In genomic region chr12:108629824-108630476, GRCh38 we compare ENCODE assay signal across 8 cellular contexts. TPM values are rescaled to one million over a fixed set of nuclear protein-coding genes. Genes with fewer than 3 reads are reported as not detected.
DNase-seq lines count a peak whose midpoint lies in the region; ATAC-seq, FAIRE-seq and TF ChIP-seq lines count a peak whose summit lies in the region.

No MANE protein-coding gene starts in this region.

- peak overlapping the region; percentile 87 for H4K8ac ChIP-seq in mesenchymal stem cell (ENCODE audit: low read length)

- CTCF ChIA-PET in GM12878 (lab: Yijun Ruan, JAX) = interaction anchor here (1.0 to 17.2 kb wide), 4 partner anchors 9 to 62 kb away, joined by 3 to 244 read pairs (median 174); partner anchors contain the start of gene ISCU

- peak overlapping the region; percentile 45 for H2BK5ac ChIP-seq in mesenchymal stem cell (ENCODE audit: low read depth, low read length, poor library complexity, severe bottlenecking)

- TF ChIP-seq RAD21 in GM12878 (IDR thresholded peaks at IDR 0.05; ENCODE audit: insufficient read depth, low read depth, low read length) = no peak

- RAD21 ChIA-PET in GM12878 (lab: Charles Lee; ENCODE audit: unreplicated experiment) = interaction anchor here (1.0 to 17.3 kb wide), 3 partner anchors 11 to 64 kb away, joined by 3 to 413 read pairs (median 224); partner anchors contain the start of genes ISCU and SART3

- H3K27me3 ChIP-seq in GM12878 (replicated peaks in 1 of 2; ENCODE audit: control insufficient read depth in 2 of 2, insufficient read depth in 2 of 2, low read length in 1 of 2) (no peaks in the 10 kb centered on the region), mesenchymal stem cell (ENCODE audit: control insufficient read depth in 1 of 2, insufficient read depth in 1 of 2, low read length in 2 of 2) (no peaks in the 10 kb centered on the region), thyroid gland (no peaks in the 10 kb centered on the region)

- H2BK120ac ChIP-seq in mesenchymal stem cell (ENCODE audit: low read depth, low read length) = peak overlapping the region; percentile 99

- peaks cover 22% of the 10 kb centered on the region for H3K79me2 ChIP-seq in GM12878 (ENCODE audit: control insufficient read depth, insufficient read depth, low read length)

- H3K4me1 ChIP-seq in GM12878 (ENCODE audit: control insufficient read depth, insufficient read depth, low read length) (peaks cover 69% of the 10 kb centered on the region), mesenchymal stem cell (ENCODE audit: control insufficient read depth, insufficient read depth, low read depth, low read length) (peaks cover 47% of the 10 kb centered on the region), thyroid gland (peaks cover 0 to 19% of the 10 kb centered on the region in 2 donors)

- intact Hi-C loops in GM12878 (cut with micrococcal nuclease; ENCODE audit: unreplicated experiment) = loop anchor here (10.0 kb wide), 2 partner anchors 295 to 465 kb away; partner anchors contain the start of genes ALKBH2, CMKLR1 and UNG
- intact Hi-C loops in thyroid gland (cut with DNase I) = no loop called here

- DNase-seq in GM12865 (ENCODE audit: low read depth) = no peak
- peak in 4 of 5 donors; percentile 41 to 75 (median 48) for DNase-seq in T-helper 1 cell
- DNase-seq in GM12878 (ENCODE audit: low read depth, low spot score) = no peak
- DNase-seq in mesenchymal stem cell = peak; percentile 86
- DNase-seq in superior temporal gyrus (ENCODE audit: extremely low spot score) = no peak
- DNase-seq in GM19239 (ENCODE audit: insufficient read length, low spot score) = no peak
- DNase-seq in thyroid gland = no peak

- peak overlapping the region in 1 of 2 experiments; percentile 67 for H3K23ac ChIP-seq in mesenchymal stem cell (ENCODE audit: low read length in 2 of 2)

- ATAC-seq in GM12878 = no peak

- H4K20me1 ChIP-seq in GM12878 (ENCODE audit: control insufficient read depth, insufficient read depth) = no peaks in the 10 kb centered on the region

- H3K79me1 ChIP-seq in mesenchymal stem cell (replicated peaks; ENCODE audit: low read length, poor library complexity, severe bottlenecking) = no peaks in the 10 kb centered on the region

- H3K27ac ChIP-seq in GM12878 (ENCODE audit: control insufficient read depth, insufficient read depth) = no peak overlapping the region
- H3K27ac ChIP-seq in mesenchymal stem cell (ENCODE audit: low read length, poor library complexity, severe bottlenecking) = peak overlapping the region; percentile 74
- peak overlapping the region; percentile 9 for H3K27ac ChIP-seq in temporal lobe (ENCODE audit: low read depth, low read length)
- H3K27ac ChIP-seq in thyroid gland = no peak overlapping the region

- H3K9me3 ChIP-seq in GM12878 (replicated peaks; ENCODE audit: control insufficient read depth, insufficient read depth, low read length) = no peaks in the 10 kb centered on the region
- H3K9me3 ChIP-seq in mesenchymal stem cell (ENCODE audit: control insufficient read depth, low read length) = no peaks in the 10 kb centered on the region
- no peaks in the 10 kb centered on the region for H3K9me3 ChIP-seq in thyroid gland

- POLR2A ChIA-PET in GM12878 (lab: Charles Lee) = interaction anchor here (1.0 to 10.5 kb wide), 4 partner anchors 11 to 62 kb away, joined by 4 to 199 read pairs (median 7); no protein-coding TSS in a partner anchor

- SMC1A ChIA-PET in GM12878 (lab: Charles Lee; ENCODE audit: uncharacterized antibody, unreplicated experiment) = interaction anchor here (1.4 to 16.7 kb wide), 4 partner anchors 9 to 61 kb away, joined by 4 to 397 read pairs (median 150); partner anchors contain the start of genes ISCU and SART3

- H3K4me2 ChIP-seq in GM12878 (ENCODE audit: control insufficient read depth, insufficient read depth) (peak overlapping the region; percentile 87; the same call in 1 of the 2 replicates), mesenchymal stem cell (ENCODE audit: low read length, poor library complexity, severe bottlenecking) (no peak overlapping the region)

- FAIRE-seq in GM12878 (lab: Jason Lieb, UNC) = no peak
- FAIRE-seq in GM19239 (lab: Jason Lieb, UNC) = no peak

- peaks cover 0 to 3% of the 10 kb centered on the region in 2 experiments; a peak in 1 of 4 replicates for H3K36me3 ChIP-seq in GM12878 (ENCODE audit: control insufficient read depth in 2 of 2, insufficient read depth in 2 of 2, low read length in 1 of 2)
- H3K36me3 ChIP-seq in mesenchymal stem cell (ENCODE audit: control insufficient read depth in 1 of 2, insufficient read depth in 2 of 2, low read depth in 1 of 2, low read length in 2 of 2) = no peaks in the 10 kb centered on the region
- no peaks in the 10 kb centered on the region for H3K36me3 ChIP-seq in thyroid gland

- H3K14ac ChIP-seq in mesenchymal stem cell (ENCODE audit: low read length in 2 of 2) = no peak overlapping the region

- TF ChIP-seq CTCF in GM12865 (IDR thresholded peaks at IDR 0.05; ENCODE audit: insufficient read depth, low read depth, low read length, missing control alignments) (no peak), GM12878 (IDR thresholded peaks at IDR 0.05 in 2 of 3, conservative IDR thresholded peaks at IDR 0.05 in 1 of 3; ENCODE audit: control insufficient read depth in 2 of 3, extremely low read depth in 1 of 3, insufficient read depth in 1 of 3, low read depth in 3 of 3, low read length in 3 of 3) (no peak), thyroid gland (IDR thresholded peaks at IDR 0.05) (no peak)

- H3K9ac ChIP-seq in GM12878 (ENCODE audit: control insufficient read depth, insufficient read depth, low read length) (no peak overlapping the region), mesenchymal stem cell (ENCODE audit: low read length) (peak overlapping the region; percentile 80)

- H3K4ac ChIP-seq in mesenchymal stem cell (ENCODE audit: low read depth in 1 of 2, low read length in 2 of 2) = peak overlapping the region; percentile 39 to 50

- H3K4me3 ChIP-seq in GM12865 (ENCODE audit: low read depth, low read length) (peak overlapping the region; percentile 74), GM12878 (no peak overlapping the region), mesenchymal stem cell (ENCODE audit: insufficient read depth in 1 of 2, low read depth in 1 of 2, low read length in 2 of 2) (peak overlapping the region in 1 of 2 experiments; percentile 8), thyroid gland (replicated peaks in 1 of 3) (no peak overlapping the region)

- 92% methylated on average over 17 of the region's 17 CpGs for WGBS in GM12878 (ENCODE audit: insufficient coverage, insufficient replicate concordance, low lambda C conversion rate, missing lambda C conversion rate)
- WGBS in mesenchymal stem cell = 46% methylated on average over 17 of the region's 17 CpGs
- 65 to 77% methylated on average over 16 to 17 of the region's 17 CpGs for WGBS in thyroid gland, 2 donors

- no peak for TF ChIP-seq POLR2A in GM12878 (IDR thresholded peaks at IDR 0.05; ENCODE audit: low read depth, low read length)
- TF ChIP-seq POLR2A in thyroid gland (IDR thresholded peaks at IDR 0.05) = no peak

- no TSS peak for BruUV-seq in GM12878 (replicated peaks; lab: Mats Ljungman, UMichigan)

- H3K18ac ChIP-seq in mesenchymal stem cell (ENCODE audit: low read depth in 1 of 2, low read length in 2 of 2) = peak overlapping the region; percentile 29 to 98

- peak overlapping the region; percentile 14 for H2AK5ac ChIP-seq in mesenchymal stem cell (ENCODE audit: low read length, severe bottlenecking)

- H4K91ac ChIP-seq in mesenchymal stem cell (ENCODE audit: low read length) = peak overlapping the region; percentile 92

- H2BK15ac ChIP-seq in mesenchymal stem cell (ENCODE audit: low read depth, poor library complexity, severe bottlenecking) = peak overlapping the region; percentile 97

- H2BK12ac ChIP-seq in mesenchymal stem cell (ENCODE audit: low read length in 2 of 2) = peak overlapping the region; percentile 3 to 85

- TF ChIP-seq EP300 in GM12878 (IDR thresholded peaks at IDR 0.05; ENCODE audit: borderline replicate concordance in 1 of 2, control insufficient read depth in 1 of 2, low read depth in 2 of 2, low read length in 2 of 2) = no peak

- in situ Hi-C loops in GM12878 (cut with MboI) = loop anchor here (10.0 kb wide), 1 partner anchor 465 kb away; the partner anchor contains the start of genes ALKBH2 and UNG

- H2AFZ ChIP-seq in GM12878 (ENCODE audit: control insufficient read depth, low read depth, low read length) (no peak overlapping the region), mesenchymal stem cell (ENCODE audit: low read depth, low read length) (no peak overlapping the region)

RNA-seq across cellular contexts. Expression of gene SELPLG, which starts 3.7 kb away (rescaled TPM):
- 102 and 112 TPM in 2 replicates for total RNA-seq in GM12878 (2013; cell fraction: nucleolus; rRNA removed)
- total RNA-seq in GM12878 (2014; rRNA removed) (31.4 and 31.5 TPM in 2 replicates), GM12878 (2014; rRNA removed; fragmentation: Illumina TruSeq; extraction: Trizol) (15.2 and 17.0 TPM in 2 replicates), GM12878 (2021) (20.7 and 21.0 TPM in 2 replicates), temporal lobe (1.2 TPM), thyroid gland (1 to 10 TPM; 2.1 to 6.0 (median 2.8) TPM)
- 24.8 TPM for polyA plus RNA-seq in GM12878 (2011; ENCODE audit: low read depth)
- polyA plus RNA-seq in GM12878 (2011; rRNA removed) (10.6 and 24.1 TPM in 2 replicates), GM12878 (2014; fragmentation: Illumina TruSeq; extraction: Trizol) (8.7 and 25.8 TPM in 2 replicates), GM12878 (2014; fragmentation: Nextera tagmentation; extraction: Ambion mirVana) (1 to 10 TPM; 3.2 to 5.3 TPM), GM12878 (2014; rRNA removed) (32.3 and 33.3 TPM in 2 replicates), GM12878 (2016; fragmentation: Nextera tagmentation; extraction: Ambion mirVana) (10 to 100 TPM; 23.6 to 29.5 TPM)
- polyA plus RNA-seq in GM12878 (2011; cell fraction: cytosol; rRNA removed) = 39.6 and 46.7 TPM in 2 replicates
- 17.9 and 23.7 TPM in 2 replicates for polyA plus RNA-seq in GM12878 (2011; cell fraction: nucleus; rRNA removed)
- polyA plus RNA-seq in GM12878 (2012) = 44.5 and 45.4 TPM in 2 replicates
- 19.2 and 29.2 TPM in 2 replicates for polyA minus RNA-seq in GM12878 (2011; rRNA and poly(A)+ RNA removed)
- polyA minus RNA-seq in GM12878 (2011; cell fraction: cytosol; rRNA and poly(A)+ RNA removed) = 4.7 and 6.8 TPM in 2 replicates
- 4.2 and 6.7 TPM in 2 replicates for polyA minus RNA-seq in GM12878 (2011; cell fraction: nucleus; rRNA and poly(A)+ RNA removed)
- 2.0 TPM for polyA plus RNA-seq in mesenchymal stem cell (2013, experiment 1 of 2)
- polyA plus RNA-seq in mesenchymal stem cell (2013, experiment 2 of 2) = 2.2 TPM

RNA-seq across cellular contexts. Expression of gene TMEM119, which starts 32.1 kb away (rescaled TPM):
- total RNA-seq in GM12878 (2013; cell fraction: nucleolus; rRNA removed) = 0.27 TPM in 1 of 2 replicates, not detected in the other
- total RNA-seq in GM12878 (2014; rRNA removed) = 0.05 and 0.11 TPM in 2 replicates
- not detected in 2 replicates for total RNA-seq in GM12878 (2014; rRNA removed; fragmentation: Illumina TruSeq; extraction: Trizol)
- 0.44 TPM in 1 of 2 replicates, not detected in the other for total RNA-seq in GM12878 (2021)
- 0.22 TPM for polyA plus RNA-seq in GM12878 (2011; ENCODE audit: low read depth)
- polyA plus RNA-seq in GM12878 (2011; rRNA removed) = 0.23 and 0.29 TPM in 2 replicates
- 0.19 and 0.35 TPM in 2 replicates for polyA plus RNA-seq in GM12878 (2011; cell fraction: cytosol; rRNA removed)
- 0.59 and 0.67 TPM in 2 replicates for polyA plus RNA-seq in GM12878 (2011; cell fraction: nucleus; rRNA removed)
- 0.12 and 0.53 TPM in 2 replicates for polyA plus RNA-seq in GM12878 (2012)
- not detected in 2 replicates for polyA plus RNA-seq in GM12878 (2014; fragmentation: Illumina TruSeq; extraction: Trizol)
- not detected for polyA plus RNA-seq in GM12878 (2014; fragmentation: Nextera tagmentation; extraction: Ambion mirVana)
- polyA plus RNA-seq in GM12878 (2014; rRNA removed) = 0.08 TPM in 1 of 2 replicates, not detected in the other
- under 1 TPM; 0.15 to 0.19 TPM for polyA plus RNA-seq in GM12878 (2016; fragmentation: Nextera tagmentation; extraction: Ambion mirVana)
- polyA minus RNA-seq in GM12878 (2011; rRNA and poly(A)+ RNA removed) = 0.41 and 0.51 TPM in 2 replicates
- not detected in 2 replicates for polyA minus RNA-seq in GM12878 (2011; cell fraction: cytosol; rRNA and poly(A)+ RNA removed)
- 0.12 and 0.48 TPM in 2 replicates for polyA minus RNA-seq in GM12878 (2011; cell fraction: nucleus; rRNA and poly(A)+ RNA removed)
- polyA plus RNA-seq in mesenchymal stem cell (2013, experiment 1 of 2) = 108 TPM
- 109 TPM for polyA plus RNA-seq in mesenchymal stem cell (2013, experiment 2 of 2)
- 0.74 TPM for total RNA-seq in temporal lobe
- 10 to 100 TPM in 3 of 4 donors, 1 to 10 TPM in 1; 6.9 to 21.6 (median 15.3) TPM for total RNA-seq in thyroid gland

Comparison
In these comparisons a context has a peak if more than half of its experiments do, and no peak if none do; other contexts are left out.
1. DNase-seq: peak in T-helper 1 cell (4 of 5) and mesenchymal stem cell (single experiment); none in GM12865 (single experiment), GM12878 (single experiment), superior temporal gyrus (single experiment), GM19239 (single experiment) and thyroid gland (0 of 2).
2. H3K27ac ChIP-seq: peak in mesenchymal stem cell (single experiment) and temporal lobe (single experiment); none in GM12878 (single experiment) and thyroid gland (0 of 3).